In genomic region chr10:133210398-133211140, GRCh38 we compare ENCODE assay signal across 16 cellular contexts. TPM values are rescaled to one million over a fixed set of nuclear protein-coding genes. Genes with fewer than 3 reads are reported as not detected.
DNase-seq lines count a peak whose midpoint lies in the region; ATAC-seq and TF ChIP-seq lines count a peak whose summit lies in the region.
"Had no signal": no experiment of that assay in that cellular context is flagged by ENCODE, and none has a peak within 500 bp of the region (broad histone marks: within the 10 kb centered on the region; RNA-seq: fewer than 3 reads in every experiment).

No MANE protein-coding gene starts in this region.

- no peak overlapping the region for H2BK12ac ChIP-seq in neuronal stem cell (ENCODE audit: low read length)

- H3K27me3 ChIP-seq in right cardiac atrium (ENCODE audit: control insufficient read depth, insufficient read depth) = no peaks in the 10 kb centered on the region
- peaks cover 66% of the 10 kb centered on the region for H3K27me3 ChIP-seq in left ventricle myocardium inferior (ENCODE audit: low read depth)
- H3K27me3 ChIP-seq in neuronal stem cell (ENCODE audit: control insufficient read depth in 3 of 3, insufficient read depth in 3 of 3, low read depth in 1 of 3, low read length in 3 of 3) = peaks cover 0 to 6% (median 0%) of the 10 kb centered on the region in 3 experiments

- H3K4me3 ChIP-seq in right cardiac atrium (ENCODE audit: low read length) (no peak overlapping the region), left ventricle myocardium inferior (no peak overlapping the region), neuronal stem cell (ENCODE audit: low read length in 2 of 2) (no peak overlapping the region)

- TF ChIP-seq CTCF in left ventricle myocardium inferior (IDR thresholded peaks at IDR 0.05; ENCODE audit: borderline replicate concordance) = no peak

- H2BK5ac ChIP-seq in neuronal stem cell (ENCODE audit: low read length) = no peak overlapping the region

- no peak overlapping the region for H2AFZ ChIP-seq in neuronal stem cell (ENCODE audit: low read length)

- CTCF ChIA-PET in activated naive CD4-positive, alpha-beta T cell treated with anti-CD3 and anti-CD28 coated beads, Interleukin-2, amount 10 ng/mL, durations not matched to agents 7 days and 5 days (lab: Charles Lee) = no interaction called here
- CTCF ChIA-PET in activated naive CD4-positive, alpha-beta T cell treated with anti-CD3 and anti-CD28 coated beads for 36 hours (lab: Charles Lee) = no interaction called here
- CTCF ChIA-PET in HEK293T (lab: Yijun Ruan, JAX) = no interaction called here

- no peak overlapping the region for H3K27ac ChIP-seq in right cardiac atrium (ENCODE audit: low read length)
- H3K27ac ChIP-seq in left ventricle myocardium inferior (replicated peaks) = no peak overlapping the region
- no peak overlapping the region for H3K27ac ChIP-seq in neuronal stem cell (replicated peaks; ENCODE audit: low read length)
- H3K27ac ChIP-seq: 22Rv1 had no signal

- H3K14ac ChIP-seq in neuronal stem cell (ENCODE audit: low read length) = no peak overlapping the region

- H3K4me1 ChIP-seq in right cardiac atrium (ENCODE audit: control insufficient read depth, insufficient read depth, low read length) = no peaks in the 10 kb centered on the region
- no peaks in the 10 kb centered on the region for H3K4me1 ChIP-seq in left ventricle myocardium inferior
- no peaks in the 10 kb centered on the region for H3K4me1 ChIP-seq in neuronal stem cell (ENCODE audit: control insufficient read depth in 2 of 2, insufficient read depth in 1 of 2, low read depth in 1 of 2, low read length in 2 of 2)

- H3K79me1 ChIP-seq in neuronal stem cell (ENCODE audit: low read depth, low read length) = peaks cover 1% of the 10 kb centered on the region

- H3K27ac Mint-ChIP-seq in activated CD4-positive, alpha-beta T cell treated with anti-CD3 and anti-CD28 coated beads, Interleukin-2, amount 10 ng/mL, durations not matched to agents 24 days and 14 days = peak overlapping the region; percentile 76
- no peak overlapping the region for H3K27ac Mint-ChIP-seq in activated naive CD4-positive, alpha-beta T cell treated with anti-CD3 and anti-CD28 coated beads, Interleukin-2, amount 10 ng/mL, durations not matched to agents 7 days and 5 days
- H3K27ac Mint-ChIP-seq in activated naive CD4-positive, alpha-beta T cell treated with anti-CD3 and anti-CD28 coated beads for 36 hours = no peak overlapping the region
- H3K27ac Mint-ChIP-seq: CD4-positive, CD25-positive, alpha-beta regulatory T cell had no signal

- no peak for ATAC-seq in right cardiac atrium

- no peak overlapping the region for H3K4me2 ChIP-seq in neuronal stem cell (ENCODE audit: insufficient read depth, low read length, poor library complexity, severe bottlenecking)

- H4K8ac ChIP-seq in neuronal stem cell (ENCODE audit: low read depth, low read length) = no peak overlapping the region

- no peak overlapping the region for H3K9ac ChIP-seq in neuronal stem cell (ENCODE audit: low read depth, low read length, poor library complexity)

- H3K9me3 ChIP-seq in right cardiac atrium (ENCODE audit: control insufficient read depth, low read length) = no peaks in the 10 kb centered on the region
- no peaks in the 10 kb centered on the region for H3K9me3 ChIP-seq in left ventricle myocardium inferior (replicated peaks)
- peaks cover 0 to 7% of the 10 kb centered on the region in 2 donors for H3K9me3 ChIP-seq in neuronal stem cell (replicated peaks in 1 of 2; ENCODE audit: control insufficient read depth in 2 of 2, insufficient read depth in 1 of 2, low read depth in 1 of 2, low read length in 2 of 2)

- H2BK120ac ChIP-seq in neuronal stem cell (ENCODE audit: low read depth, low read length) = no peak overlapping the region

- H3K36me3 Mint-ChIP-seq in activated CD4-positive, alpha-beta T cell treated with anti-CD3 and anti-CD28 coated beads, Interleukin-2, amount 10 ng/mL, durations not matched to agents 24 days and 14 days (ENCODE audit: low read depth) = no peaks in the 10 kb centered on the region
- no peaks in the 10 kb centered on the region for H3K36me3 Mint-ChIP-seq in activated naive CD4-positive, alpha-beta T cell treated with anti-CD3 and anti-CD28 coated beads, Interleukin-2, amount 10 ng/mL, durations not matched to agents 7 days and 5 days
- H3K36me3 Mint-ChIP-seq in activated naive CD4-positive, alpha-beta T cell treated with anti-CD3 and anti-CD28 coated beads for 36 hours (ENCODE audit: low read depth) = no peaks in the 10 kb centered on the region
- H3K36me3 Mint-ChIP-seq: CD4-positive, CD25-positive, alpha-beta regulatory T cell had no signal

- H3K4me1 Mint-ChIP-seq in activated CD4-positive, alpha-beta T cell treated with anti-CD3 and anti-CD28 coated beads, Interleukin-2, amount 10 ng/mL, durations not matched to agents 24 days and 14 days = peaks cover 3% of the 10 kb centered on the region
- peaks cover 5% of the 10 kb centered on the region for H3K4me1 Mint-ChIP-seq in activated naive CD4-positive, alpha-beta T cell treated with anti-CD3 and anti-CD28 coated beads, Interleukin-2, amount 10 ng/mL, durations not matched to agents 7 days and 5 days
- H3K4me1 Mint-ChIP-seq in activated naive CD4-positive, alpha-beta T cell treated with anti-CD3 and anti-CD28 coated beads for 36 hours (ENCODE audit: low read depth) = peaks cover 4% of the 10 kb centered on the region
- H3K4me1 Mint-ChIP-seq: CD4-positive, CD25-positive, alpha-beta regulatory T cell had no signal

- H2BK15ac ChIP-seq in neuronal stem cell (ENCODE audit: low read length) = no peak overlapping the region

- H3K36me3 ChIP-seq in left ventricle myocardium inferior (no peaks in the 10 kb centered on the region), neuronal stem cell (replicated peaks in 1 of 2; ENCODE audit: control insufficient read depth in 2 of 2, insufficient read depth in 2 of 2, low read length in 2 of 2) (peaks cover 0 to 7% of the 10 kb centered on the region in 2 donors)

- intact Hi-C loops in activated CD4-positive, alpha-beta T cell treated with anti-CD3 and anti-CD28 coated beads, Interleukin-2, amount 10 ng/mL, durations not matched to agents 24 days and 14 days (cut with micrococcal nuclease) = no loop called here
- intact Hi-C loops in activated naive CD4-positive, alpha-beta T cell treated with anti-CD3 and anti-CD28 coated beads for 36 hours (cut with micrococcal nuclease) = no loop called here
- intact Hi-C loops in right cardiac atrium (cut with DNase I) (no loop called here), left ventricle myocardium inferior (cut with micrococcal nuclease) (no loop called here)

- peak overlapping the region; percentile 76 for H3K18ac ChIP-seq in neuronal stem cell (ENCODE audit: low read length)

- H4K91ac ChIP-seq in neuronal stem cell (ENCODE audit: low read depth, low read length, poor library complexity) = no peak overlapping the region

- POLR2A ChIA-PET in HEK293T (lab: Yijun Ruan, JAX) = no interaction called here

- no peak overlapping the region for H3K4ac ChIP-seq in neuronal stem cell (ENCODE audit: low read length)

- no peaks in the 10 kb centered on the region for H3K9me3 Mint-ChIP-seq in activated CD4-positive, alpha-beta T cell treated with anti-CD3 and anti-CD28 coated beads, Interleukin-2, amount 10 ng/mL, durations not matched to agents 24 days and 14 days
- no peaks in the 10 kb centered on the region for H3K9me3 Mint-ChIP-seq in activated naive CD4-positive, alpha-beta T cell treated with anti-CD3 and anti-CD28 coated beads, Interleukin-2, amount 10 ng/mL, durations not matched to agents 7 days and 5 days
- H3K9me3 Mint-ChIP-seq in activated naive CD4-positive, alpha-beta T cell treated with anti-CD3 and anti-CD28 coated beads for 36 hours = no peaks in the 10 kb centered on the region
- H3K9me3 Mint-ChIP-seq: CD4-positive, CD25-positive, alpha-beta regulatory T cell had no signal

- peak overlapping the region; percentile 44 for H3K4me3 Mint-ChIP-seq in activated CD4-positive, alpha-beta T cell treated with anti-CD3 and anti-CD28 coated beads, Interleukin-2, amount 10 ng/mL, durations not matched to agents 24 days and 14 days
- no peak overlapping the region for H3K4me3 Mint-ChIP-seq in activated naive CD4-positive, alpha-beta T cell treated with anti-CD3 and anti-CD28 coated beads, Interleukin-2, amount 10 ng/mL, durations not matched to agents 7 days and 5 days
- H3K4me3 Mint-ChIP-seq in activated naive CD4-positive, alpha-beta T cell treated with anti-CD3 and anti-CD28 coated beads for 36 hours = no peak overlapping the region
- H3K4me3 Mint-ChIP-seq: CD4-positive, CD25-positive, alpha-beta regulatory T cell had no signal

- no peak overlapping the region for H2AK5ac ChIP-seq in neuronal stem cell (ENCODE audit: low read depth, low read length)

- no peaks in the 10 kb centered on the region for H3K27me3 Mint-ChIP-seq in activated CD4-positive, alpha-beta T cell treated with anti-CD3 and anti-CD28 coated beads, Interleukin-2, amount 10 ng/mL, durations not matched to agents 24 days and 14 days
- H3K27me3 Mint-ChIP-seq in activated naive CD4-positive, alpha-beta T cell treated with anti-CD3 and anti-CD28 coated beads, Interleukin-2, amount 10 ng/mL, durations not matched to agents 7 days and 5 days = no peaks in the 10 kb centered on the region
- no peaks in the 10 kb centered on the region for H3K27me3 Mint-ChIP-seq in activated naive CD4-positive, alpha-beta T cell treated with anti-CD3 and anti-CD28 coated beads for 36 hours (ENCODE audit: low read depth)
- H3K27me3 Mint-ChIP-seq: CD4-positive, CD25-positive, alpha-beta regulatory T cell had no signal

- WGBS in right cardiac atrium = 76% methylated on average over 27 of the region's 27 CpGs
- no CpG with 5 or more reads among the region's 27 CpGs for WGBS in neuronal stem cell (ENCODE audit: extremely low coverage in 2 of 2, insufficient read length in 2 of 2, insufficient replicate concordance in 1 of 2), 2 donors

- DNase-seq in activated CD4-positive, alpha-beta T cell treated with anti-CD3 and anti-CD28 coated beads, Interleukin-2, amount 10 ng/mL, durations not matched to agents 24 days and 14 days = no peak
- DNase-seq in activated CD4-positive, alpha-beta T cell treated with anti-CD3 and anti-CD28 coated beads, Interleukin-2, amount 50 U/mL, for 4 hours = no peak
- peak; percentile 37 for DNase-seq in activated naive CD4-positive, alpha-beta T cell treated with anti-CD3 and anti-CD28 coated beads, Interleukin-2, amount 10 ng/mL, durations not matched to agents 7 days and 5 days
- no peak for DNase-seq in activated naive CD4-positive, alpha-beta T cell treated with anti-CD3 and anti-CD28 coated beads for 36 hours
- DNase-seq in right cardiac atrium = peak in 2 of 3 donors; percentile 33 to 46
- no peak for DNase-seq in left ventricle myocardium inferior
- DNase-seq in neuronal stem cell (ENCODE audit: low spot score) = no peak
- no peak for DNase-seq in HEK293T (ENCODE audit: extremely low spot score)
- DNase-seq: CD4-positive, CD25-positive, alpha-beta regulatory T cell; DMS53; GF-D8; HCEC 1CT had no signal

- H3K23ac ChIP-seq in neuronal stem cell (ENCODE audit: low read depth, low read length, poor library complexity) = no peak overlapping the region

RNA-seq across cellular contexts. Expression of gene UTF1, which starts 19.4 kb away (rescaled TPM):
- total RNA-seq in activated CD4-positive, alpha-beta T cell treated with anti-CD3 and anti-CD28 coated beads, Interleukin-2, amount 10 ng/mL, durations not matched to agents 24 days and 14 days = 0.17 and 0.19 TPM in 2 replicates
- total RNA-seq in activated naive CD4-positive, alpha-beta T cell treated with anti-CD3 and anti-CD28 coated beads for 36 hours = not detected
- total RNA-seq in right cardiac atrium = not detected
- polyA plus RNA-seq in right cardiac atrium = not detected
- not detected for total RNA-seq in left ventricle myocardium inferior
- polyA plus RNA-seq in neuronal stem cell (2013, experiment 1 of 2) = 0.35 TPM
- 0.33 TPM for polyA plus RNA-seq in neuronal stem cell (2013, experiment 2 of 2)
- total RNA-seq: A673; CD4-positive, CD25-positive, alpha-beta regulatory T cell; H4 had no signal
- polyA plus RNA-seq: BJ; CD4-positive, CD25-positive, alpha-beta regulatory T cell had no signal

RNA-seq across cellular contexts. Expression of gene VENTX, which starts 27.1 kb away (rescaled TPM):
- total RNA-seq in activated CD4-positive, alpha-beta T cell treated with anti-CD3 and anti-CD28 coated beads, Interleukin-2, amount 10 ng/mL, durations not matched to agents 24 days and 14 days = not detected in 2 replicates
- total RNA-seq in activated naive CD4-positive, alpha-beta T cell treated with anti-CD3 and anti-CD28 coated beads for 36 hours = not detected
- total RNA-seq in right cardiac atrium = under 1 TPM; 0.45 to 0.89 (median 0.68) TPM
- 0.48 TPM for polyA plus RNA-seq in right cardiac atrium
- 0.33 TPM for total RNA-seq in left ventricle myocardium inferior
- 0.42 TPM for polyA plus RNA-seq in neuronal stem cell (2013, experiment 1 of 2)
- polyA plus RNA-seq in neuronal stem cell (2013, experiment 2 of 2) = 0.35 TPM
- total RNA-seq: A673; CD4-positive, CD25-positive, alpha-beta regulatory T cell; H4 had no signal
- polyA plus RNA-seq: BJ; CD4-positive, CD25-positive, alpha-beta regulatory T cell had no signal

RNA-seq across cellular contexts. Expression of gene KNDC1, which starts 50.5 kb away (rescaled TPM):
- 0.19 and 0.21 TPM in 2 replicates for total RNA-seq in activated CD4-positive, alpha-beta T cell treated with anti-CD3 and anti-CD28 coated beads, Interleukin-2, amount 10 ng/mL, durations not matched to agents 24 days and 14 days
- total RNA-seq in activated naive CD4-positive, alpha-beta T cell treated with anti-CD3 and anti-CD28 coated beads for 36 hours = not detected
- total RNA-seq in right cardiac atrium = 1 to 10 TPM in 2 of 4 donors, under 1 TPM in 2; 0.41 to 1.4 (median 0.91) TPM
- 0.23 TPM for polyA plus RNA-seq in right cardiac atrium
- 0.11 TPM for total RNA-seq in left ventricle myocardium inferior
- 6.4 TPM for polyA plus RNA-seq in neuronal stem cell (2013, experiment 1 of 2)
- polyA plus RNA-seq in neuronal stem cell (2013, experiment 2 of 2) = 6.1 TPM
- total RNA-seq: A673 had no signal
- polyA plus RNA-seq: CD4-positive, CD25-positive, alpha-beta regulatory T cell had no signal

Comparison
In these comparisons a context has a peak if more than half of its experiments do, and no peak if none do; other contexts are left out.
1. DNase-seq: peak in activated naive CD4-positive, alpha-beta T cell treated with anti-CD3 and anti-CD28 coated beads, Interleukin-2, amount 10 ng/mL, durations not matched to agents 7 days and 5 days (single experiment) and right cardiac atrium (2 of 3); none in activated CD4-positive, alpha-beta T cell treated with anti-CD3 and anti-CD28 coated beads, Interleukin-2, amount 10 ng/mL, durations not matched to agents 24 days and 14 days (single experiment), activated CD4-positive, alpha-beta T cell treated with anti-CD3 and anti-CD28 coated beads, Interleukin-2, amount 50 U/mL, for 4 hours (0 of 2), activated naive CD4-positive, alpha-beta T cell treated with anti-CD3 and anti-CD28 coated beads for 36 hours (single experiment), left ventricle myocardium inferior (single experiment), neuronal stem cell (single experiment) and HEK293T (single experiment).